19 cellular contexts compared by ENCODE assay signal in the genomic region with DNA sequence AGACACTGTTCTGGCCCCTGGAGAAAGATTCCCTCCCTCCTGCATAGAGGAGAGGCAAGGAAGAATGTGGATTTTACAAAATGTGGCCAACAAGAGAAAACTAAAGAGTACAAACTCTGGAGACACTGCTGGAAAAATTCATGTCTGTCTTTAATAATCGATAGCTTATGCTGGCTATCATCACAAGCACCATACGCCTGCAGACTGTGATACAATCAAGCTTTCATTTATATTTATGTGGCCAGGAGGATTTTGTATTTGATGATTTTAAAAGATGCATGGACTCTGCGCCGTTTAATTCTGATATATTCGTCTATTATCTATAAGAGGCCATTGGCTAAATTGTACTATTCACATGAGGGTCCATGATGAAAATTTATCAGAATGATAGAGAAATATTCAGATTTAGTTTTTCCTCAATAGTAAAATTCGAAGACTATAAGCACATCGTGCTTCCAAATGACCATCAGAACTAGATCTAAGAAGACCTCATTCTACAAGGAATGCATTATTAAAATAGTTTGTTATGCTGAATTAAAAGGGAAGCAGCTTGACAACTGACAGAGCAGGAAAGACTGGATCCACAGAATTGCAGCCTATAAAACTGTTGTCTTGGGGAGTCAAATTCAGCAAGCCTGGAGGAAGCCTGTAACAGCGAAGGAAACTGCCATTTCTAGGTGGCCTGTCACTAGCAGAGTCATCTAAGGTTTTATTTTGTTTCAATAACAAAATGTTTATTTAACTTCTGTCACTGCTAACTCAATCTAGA.
"Had no signal": no experiment of that assay in that cellular context is flagged by ENCODE, and none has a peak within 500 bp of the region (broad histone marks: within the 10 kb centered on the region; RNA-seq: fewer than 3 reads in every experiment).

No MANE protein-coding gene starts in this region.

- H3K4me3 Mint-ChIP-seq: dendritic cell treated with granulocyte-macrophage colony-stimulating factor and Interleukin-4, amounts not matched to agents 40 ng/mL and 50 ng/mL, for 4 days; effector memory CD8-positive, alpha-beta T cell; endodermal cell; mesothelial cell of epicardium; naive B cell had no signal

- H3K4me1 ChIP-seq: colonic mucosa, esophagus muscularis mucosa, foreskin keratinocyte, gastroesophageal sphincter, heart left ventricle, left lung, lower lobe of right lung had no signal

- H3K4me3 ChIP-seq: colonic mucosa, esophagus muscularis mucosa, gastroesophageal sphincter, heart left ventricle, left lung, lower lobe of right lung, mucosa of descending colon had no signal

- H3K27me3 Mint-ChIP-seq: dendritic cell treated with granulocyte-macrophage colony-stimulating factor and Interleukin-4, amounts not matched to agents 40 ng/mL and 50 ng/mL, for 4 days; effector memory CD8-positive, alpha-beta T cell; naive B cell had no signal

- H3K27ac Mint-ChIP-seq: dendritic cell treated with granulocyte-macrophage colony-stimulating factor and Interleukin-4, amounts not matched to agents 40 ng/mL and 50 ng/mL, for 4 days; effector memory CD8-positive, alpha-beta T cell; endodermal cell; naive B cell had no signal

- H3K36me3 ChIP-seq: colonic mucosa, esophagus muscularis mucosa, gastroesophageal sphincter, heart left ventricle, left lung, lower lobe of right lung had no signal

- H3K9me3 ChIP-seq: colonic mucosa, esophagus muscularis mucosa, gastroesophageal sphincter, heart left ventricle, left lung, lower lobe of right lung, mucosa of descending colon had no signal

- H3K36me3 Mint-ChIP-seq: mesothelial cell of epicardium, naive B cell had no signal

- H3K4me1 Mint-ChIP-seq: naive B cell had no signal

- ATAC-seq: effector memory CD8-positive, alpha-beta T cell; foreskin keratinocyte; gastroesophageal sphincter; heart left ventricle; left cardiac atrium; left lung; left ventricle myocardium superior; lower lobe of right lung; mucosa of descending colon had no signal

- H3K27me3 ChIP-seq: colonic mucosa, esophagus muscularis mucosa, foreskin keratinocyte, gastroesophageal sphincter, heart left ventricle, left lung had no signal

- H3K27ac ChIP-seq: colonic mucosa, esophagus muscularis mucosa, foreskin keratinocyte, gastroesophageal sphincter, heart left ventricle, left lung, lower lobe of right lung had no signal

- H3K9me3 Mint-ChIP-seq: dendritic cell treated with granulocyte-macrophage colony-stimulating factor and Interleukin-4, amounts not matched to agents 40 ng/mL and 50 ng/mL, for 4 days; effector memory CD8-positive, alpha-beta T cell had no signal

- DNase-seq: colonic mucosa; cortex of kidney; effector CD8-positive, alpha-beta T cell; effector memory CD8-positive, alpha-beta T cell; endodermal cell; foreskin keratinocyte; heart left ventricle; hippocampal formation; left cardiac atrium; left lung; left ventricle myocardium superior; lower lobe of right lung; mesenchymal stem cell; mucosa of descending colon; naive B cell had no signal
